Comparison of ENCODE assay signal across 11 cellular contexts in genomic region chr5:135689506-135689905, GRCh38.
"Had no signal": no experiment of that assay in that cellular context is flagged by ENCODE, and none has a peak within 500 bp of the region (broad histone marks: within the 10 kb centered on the region; RNA-seq: fewer than 3 reads in every experiment).

No MANE protein-coding gene starts in this region.

- H3K4me3 ChIP-seq: GM23248, GM23338, HAP-1 had no signal

- DNase-seq: GM23248, GOT3, H7, H9, HCEC 1CT, HFFc6 had no signal

- H3K36me3 ChIP-seq: HAP-1 had no signal

- ATAC-seq: GM23338, HCT116 had no signal

- FAIRE-seq: H1, H54 had no signal
